ENCODE assay signal across 12 cellular contexts in the genomic region with DNA sequence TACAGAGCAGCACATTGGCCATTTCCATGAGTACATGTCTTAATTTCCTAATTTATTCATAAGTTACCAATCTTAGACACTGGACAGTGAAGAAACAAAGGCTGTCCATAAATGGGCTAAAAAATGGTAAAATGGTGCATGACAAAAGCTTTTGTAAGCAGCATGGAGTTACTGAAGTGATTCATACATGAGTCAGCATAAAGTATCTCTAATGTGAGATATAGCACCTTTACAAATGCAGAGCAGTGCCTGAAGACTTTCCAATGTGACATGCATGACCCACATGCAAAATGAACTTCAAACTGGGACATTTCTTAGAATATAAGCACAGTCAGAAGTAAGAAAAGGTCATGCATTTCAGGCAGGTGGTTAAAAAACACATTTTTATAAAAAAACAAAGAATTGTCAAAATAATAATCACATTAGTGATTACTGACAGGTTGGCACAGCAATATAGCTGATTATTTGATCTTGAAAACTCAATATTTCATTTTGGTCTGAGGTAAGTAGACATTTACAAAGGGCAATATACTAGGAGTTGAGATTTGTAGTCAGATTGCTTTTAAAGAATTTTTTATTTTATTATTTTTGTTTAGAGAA.
DNase-seq lines count a peak whose midpoint lies in the region; FAIRE-seq and TF ChIP-seq lines count a peak whose summit lies in the region.
"Had no signal": no experiment of that assay in that cellular context is flagged by ENCODE, and none has a peak within 500 bp of the region (broad histone marks: within the 10 kb centered on the region; RNA-seq: fewer than 3 reads in every experiment).

No MANE protein-coding gene starts in this region.

- intact Hi-C loops in adrenal gland (cut with DNase I), result no loop called here

- no peak overlapping the region for H3K27ac ChIP-seq in adrenal gland

- no peak for TF ChIP-seq CTCF in adrenal gland (IDR thresholded peaks at IDR 0.05)

- TF ChIP-seq POLR2A in adrenal gland (IDR thresholded peaks at IDR 0.05), result no peak

- no peaks in the 10 kb centered on the region for H3K27me3 ChIP-seq in adrenal gland

- H3K4me3 ChIP-seq in adrenal gland, result no peak overlapping the region

- H3K9me3 ChIP-seq in adrenal gland (replicated peaks in 1 of 3), result no peaks in the 10 kb centered on the region

- DNase-seq in AG20443 (ENCODE audit: low spot score) (peak; percentile 31), HCEC 1CT (peak; percentile 82), amniotic epithelial cell (ENCODE audit: low read depth) (peak; percentile 56), mucosa of gallbladder (ENCODE audit: low spot score) (no peak), adrenal gland (no peak), OCI-M2 (lab: John Stamatoyannopoulos, UW; ENCODE audit: unreplicated experiment) (no peak), DMS153 (lab: John Stamatoyannopoulos, UW) (no peak)
- DNase-seq: COR-L47, immature natural killer cell, NCI-H1417, NCI-H526 had no signal

- FAIRE-seq in islet of Langerhans (lab: Jason Lieb, UNC), result peak; percentile 96

- H3K36me3 ChIP-seq in adrenal gland (replicated peaks in 1 of 2), result no peaks in the 10 kb centered on the region

- H3K4me1 ChIP-seq in adrenal gland (replicated peaks in 1 of 2), result no peaks in the 10 kb centered on the region

Comparison
In these comparisons a context has a peak if more than half of its experiments do, and no peak if none do; other contexts are left out.
1. DNase-seq: peak in AG20443 (single experiment), HCEC 1CT (single experiment) and amniotic epithelial cell (single experiment); none in mucosa of gallbladder (single experiment), adrenal gland (0 of 7), OCI-M2 (single experiment) and DMS153 (single experiment).